1 cellular context compared by ENCODE assay signal in the genomic region with DNA sequence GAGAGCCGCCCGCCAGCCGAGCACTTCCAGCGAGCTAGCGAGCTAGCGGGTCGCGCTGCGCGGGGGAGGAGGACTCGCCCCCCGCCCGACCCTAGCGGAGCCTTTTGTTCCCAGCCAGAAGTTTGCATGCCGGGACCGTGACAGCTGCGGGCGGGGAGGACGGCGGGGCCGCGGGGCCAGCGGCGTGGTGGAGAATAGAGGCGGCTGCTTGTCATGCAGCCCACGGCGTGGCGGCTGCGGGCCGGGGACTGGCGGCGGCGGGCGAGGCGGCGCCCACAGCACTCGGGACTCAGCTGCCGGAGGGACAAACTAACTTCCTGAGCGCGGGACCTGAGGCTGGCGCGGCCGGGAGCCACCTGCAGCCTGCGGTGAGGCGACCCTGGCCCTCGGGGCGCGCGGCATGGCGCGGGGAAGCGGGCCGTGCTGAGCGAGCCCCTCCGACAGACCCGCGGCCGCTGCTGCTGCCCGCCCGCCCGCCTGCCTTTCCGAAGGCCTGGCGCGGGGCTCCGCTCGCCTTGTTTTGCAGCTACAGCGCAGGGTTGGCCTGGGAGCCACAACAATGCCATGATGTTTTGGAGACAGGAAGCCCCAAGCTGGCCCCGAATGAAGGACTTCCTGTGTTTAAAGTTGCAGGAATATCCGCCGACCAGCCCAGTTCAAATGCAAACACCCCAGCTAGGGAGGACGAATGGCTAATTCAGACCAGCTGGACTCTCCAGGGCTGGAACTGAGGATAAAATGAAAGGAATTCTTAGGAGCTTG.
A peak's percentile ranks its signal among the peaks of the same experiment; 100 is the strongest.
TF ChIP-seq lines count a peak whose summit lies in the region.

No MANE protein-coding gene starts in this region.

TF ChIP-seq in HepG2, 621 proteins besides CTCF, POLR2A, EP300 and RAD21 (continued from another document and continues in another):
- TF ChIP-seq, protein P1, sequence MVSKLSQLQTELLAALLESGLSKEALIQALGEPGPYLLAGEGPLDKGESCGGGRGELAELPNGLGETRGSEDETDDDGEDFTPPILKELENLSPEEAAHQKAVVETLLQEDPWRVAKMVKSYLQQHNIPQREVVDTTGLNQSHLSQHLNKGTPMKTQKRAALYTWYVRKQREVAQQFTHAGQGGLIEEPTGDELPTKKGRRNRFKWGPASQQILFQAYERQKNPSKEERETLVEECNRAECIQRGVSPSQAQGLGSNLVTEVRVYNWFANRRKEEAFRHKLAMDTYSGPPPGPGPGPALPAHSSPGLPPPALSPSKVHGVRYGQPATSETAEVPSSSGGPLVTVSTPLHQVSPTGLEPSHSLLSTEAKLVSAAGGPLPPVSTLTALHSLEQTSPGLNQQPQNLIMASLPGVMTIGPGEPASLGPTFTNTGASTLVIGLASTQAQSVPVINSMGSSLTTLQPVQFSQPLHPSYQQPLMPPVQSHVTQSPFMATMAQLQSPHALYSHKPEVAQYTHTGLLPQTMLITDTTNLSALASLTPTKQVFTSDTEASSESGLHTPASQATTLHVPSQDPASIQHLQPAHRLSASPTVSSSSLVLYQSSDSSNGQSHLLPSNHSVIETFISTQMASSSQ (IDR thresholded peaks at IDR 0.05; ENCODE audit: low read depth) = no peak
- TF ChIP-seq, protein P1 (CRISPR knock-in tag; IDR thresholded peaks at IDR 0.05; ENCODE audit: borderline replicate concordance) = 0 out of 2 replicates have a peak, but pooled peaks have one; percentile 24
- TF ChIP-seq KAT7 (CRISPR knock-in tag; IDR thresholded peaks at IDR 0.05; ENCODE audit: borderline replicate concordance) = 0 out of 2 replicates have a peak, but pooled peaks have one; percentile 27
- peak; percentile 56 for TF ChIP-seq ASH2L (IDR thresholded peaks at IDR 0.05; ENCODE audit: insufficient read length, low read depth, low read length)
- peak; percentile 82 for TF ChIP-seq ZNF263 (CRISPR knock-in tag; IDR thresholded peaks at IDR 0.05)
- no peak for TF ChIP-seq FOSL1 (CRISPR knock-in tag; IDR thresholded peaks at IDR 0.05; ENCODE audit: borderline replicate concordance)
- TF ChIP-seq, protein P2, sequence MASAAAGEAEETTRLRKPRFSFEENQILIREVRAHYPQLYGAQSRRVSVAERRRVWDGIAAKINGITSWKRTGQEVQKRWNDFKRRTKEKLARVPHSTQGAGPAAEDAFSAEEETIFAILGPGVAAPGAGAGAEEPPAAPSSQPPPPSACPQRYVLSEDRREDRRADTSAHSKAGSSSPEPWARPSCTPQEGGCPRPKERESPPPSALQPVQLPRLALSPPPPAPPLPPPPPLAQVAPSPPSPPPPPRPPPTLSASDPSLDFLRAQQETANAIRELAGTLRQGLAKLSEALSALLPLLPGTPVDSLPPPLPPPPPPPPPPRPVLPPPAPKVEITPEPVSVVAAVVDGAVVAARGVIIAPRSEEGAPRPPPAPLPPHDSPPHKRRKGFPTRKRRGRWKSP (CRISPR knock-in tag; IDR thresholded peaks at IDR 0.05) = peak; percentile 12; the same call in 1 of the 2 replicates
- 0 out of 2 replicates have a peak, but pooled peaks have one; percentile 59 for TF ChIP-seq MXD4 (CRISPR knock-in tag; IDR thresholded peaks at IDR 0.05)
- TF ChIP-seq SOX6 (IDR thresholded peaks at IDR 0.05) = no peak
- no peak for TF ChIP-seq SOX6 (CRISPR knock-in tag; IDR thresholded peaks at IDR 0.05)
- no peak for TF ChIP-seq ISL2 (CRISPR knock-in tag; IDR thresholded peaks at IDR 0.05)
- no peak for TF ChIP-seq SSRP1 (CRISPR knock-in tag; IDR thresholded peaks at IDR 0.05)
- TF ChIP-seq PHF5A (CRISPR knock-in tag; IDR thresholded peaks at IDR 0.05; ENCODE audit: low read depth, unreplicated experiment) = no peak
- TF ChIP-seq, protein P3, sequence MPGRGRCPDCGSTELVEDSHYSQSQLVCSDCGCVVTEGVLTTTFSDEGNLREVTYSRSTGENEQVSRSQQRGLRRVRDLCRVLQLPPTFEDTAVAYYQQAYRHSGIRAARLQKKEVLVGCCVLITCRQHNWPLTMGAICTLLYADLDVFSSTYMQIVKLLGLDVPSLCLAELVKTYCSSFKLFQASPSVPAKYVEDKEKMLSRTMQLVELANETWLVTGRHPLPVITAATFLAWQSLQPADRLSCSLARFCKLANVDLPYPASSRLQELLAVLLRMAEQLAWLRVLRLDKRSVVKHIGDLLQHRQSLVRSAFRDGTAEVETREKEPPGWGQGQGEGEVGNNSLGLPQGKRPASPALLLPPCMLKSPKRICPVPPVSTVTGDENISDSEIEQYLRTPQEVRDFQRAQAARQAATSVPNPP (CRISPR knock-in tag; IDR thresholded peaks at IDR 0.05) = 0 out of 2 replicates have a peak, but pooled peaks have one; percentile 31
- TF ChIP-seq ZNF768 (CRISPR knock-in tag; IDR thresholded peaks at IDR 0.05) = peak; percentile 25; the same call in 1 of the 2 replicates
- peak; percentile 38 for TF ChIP-seq HNRNPK (IDR thresholded peaks at IDR 0.05; ENCODE audit: low read depth, low read length, poor library complexity, severe bottlenecking)
- TF ChIP-seq ZNF431 (CRISPR knock-in tag; IDR thresholded peaks at IDR 0.05; ENCODE audit: borderline replicate concordance, low read depth) = no peak
- TF ChIP-seq TAF1 (CRISPR knock-in tag; IDR thresholded peaks at IDR 0.05) = peak; percentile 52
- TF ChIP-seq, protein P4, sequence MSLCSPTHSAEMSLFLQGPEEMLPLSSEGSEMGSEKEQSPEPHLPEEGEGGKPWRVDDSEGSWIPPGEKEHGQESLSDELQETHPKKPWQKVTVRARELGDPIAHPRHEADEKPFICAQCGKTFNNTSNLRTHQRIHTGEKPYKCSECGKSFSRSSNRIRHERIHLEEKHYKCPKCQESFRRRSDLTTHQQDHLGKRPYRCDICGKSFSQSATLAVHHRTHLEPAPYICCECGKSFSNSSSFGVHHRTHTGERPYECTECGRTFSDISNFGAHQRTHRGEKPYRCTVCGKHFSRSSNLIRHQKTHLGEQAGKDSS (CRISPR knock-in tag; IDR thresholded peaks at IDR 0.05; ENCODE audit: borderline replicate concordance, low read depth) = 0 out of 2 replicates have a peak, but pooled peaks have one; percentile 33
- TF ChIP-seq ZNF225 (CRISPR knock-in tag; IDR thresholded peaks at IDR 0.05) = 0 out of 2 replicates have a peak, but pooled peaks have one; percentile 26
- peak; percentile 29; the same call in 1 of the 2 replicates for TF ChIP-seq TOPORS (CRISPR knock-in tag; IDR thresholded peaks at IDR 0.05)
- TF ChIP-seq CBFB (CRISPR knock-in tag; IDR thresholded peaks at IDR 0.05) = peak; percentile 36; the same call in 1 of the 2 replicates
- TF ChIP-seq ARNTL (CRISPR knock-in tag; IDR thresholded peaks at IDR 0.05) = no peak
- 0 out of 2 replicates have a peak, but pooled peaks have one; percentile 61 for TF ChIP-seq ZNF430 (CRISPR knock-in tag; IDR thresholded peaks at IDR 0.05)
- TF ChIP-seq, protein P5, sequence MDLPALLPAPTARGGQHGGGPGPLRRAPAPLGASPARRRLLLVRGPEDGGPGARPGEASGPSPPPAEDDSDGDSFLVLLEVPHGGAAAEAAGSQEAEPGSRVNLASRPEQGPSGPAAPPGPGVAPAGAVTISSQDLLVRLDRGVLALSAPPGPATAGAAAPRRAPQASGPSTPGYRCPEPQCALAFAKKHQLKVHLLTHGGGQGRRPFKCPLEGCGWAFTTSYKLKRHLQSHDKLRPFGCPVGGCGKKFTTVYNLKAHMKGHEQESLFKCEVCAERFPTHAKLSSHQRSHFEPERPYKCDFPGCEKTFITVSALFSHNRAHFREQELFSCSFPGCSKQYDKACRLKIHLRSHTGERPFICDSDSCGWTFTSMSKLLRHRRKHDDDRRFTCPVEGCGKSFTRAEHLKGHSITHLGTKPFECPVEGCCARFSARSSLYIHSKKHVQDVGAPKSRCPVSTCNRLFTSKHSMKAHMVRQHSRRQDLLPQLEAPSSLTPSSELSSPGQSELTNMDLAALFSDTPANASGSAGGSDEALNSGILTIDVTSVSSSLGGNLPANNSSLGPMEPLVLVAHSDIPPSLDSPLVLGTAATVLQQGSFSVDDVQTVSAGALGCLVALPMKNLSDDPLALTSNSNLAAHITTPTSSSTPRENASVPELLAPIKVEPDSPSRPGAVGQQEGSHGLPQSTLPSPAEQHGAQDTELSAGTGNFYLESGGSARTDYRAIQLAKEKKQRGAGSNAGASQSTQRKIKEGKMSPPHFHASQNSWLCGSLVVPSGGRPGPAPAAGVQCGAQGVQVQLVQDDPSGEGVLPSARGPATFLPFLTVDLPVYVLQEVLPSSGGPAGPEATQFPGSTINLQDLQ (CRISPR knock-in tag; IDR thresholded peaks at IDR 0.05) = peak; percentile 51; the same call in 1 of the 2 replicates
- TF ChIP-seq, protein P6, sequence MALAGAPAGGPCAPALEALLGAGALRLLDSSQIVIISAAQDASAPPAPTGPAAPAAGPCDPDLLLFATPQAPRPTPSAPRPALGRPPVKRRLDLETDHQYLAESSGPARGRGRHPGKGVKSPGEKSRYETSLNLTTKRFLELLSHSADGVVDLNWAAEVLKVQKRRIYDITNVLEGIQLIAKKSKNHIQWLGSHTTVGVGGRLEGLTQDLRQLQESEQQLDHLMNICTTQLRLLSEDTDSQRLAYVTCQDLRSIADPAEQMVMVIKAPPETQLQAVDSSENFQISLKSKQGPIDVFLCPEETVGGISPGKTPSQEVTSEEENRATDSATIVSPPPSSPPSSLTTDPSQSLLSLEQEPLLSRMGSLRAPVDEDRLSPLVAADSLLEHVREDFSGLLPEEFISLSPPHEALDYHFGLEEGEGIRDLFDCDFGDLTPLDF (CRISPR knock-in tag; IDR thresholded peaks at IDR 0.05) = no peak; the same call in 1 of the 2 replicates
- TF ChIP-seq ZNF121 (CRISPR knock-in tag; IDR thresholded peaks at IDR 0.05) = 0 out of 2 replicates have a peak, but pooled peaks have one; percentile 10
- TF ChIP-seq, protein P7, sequence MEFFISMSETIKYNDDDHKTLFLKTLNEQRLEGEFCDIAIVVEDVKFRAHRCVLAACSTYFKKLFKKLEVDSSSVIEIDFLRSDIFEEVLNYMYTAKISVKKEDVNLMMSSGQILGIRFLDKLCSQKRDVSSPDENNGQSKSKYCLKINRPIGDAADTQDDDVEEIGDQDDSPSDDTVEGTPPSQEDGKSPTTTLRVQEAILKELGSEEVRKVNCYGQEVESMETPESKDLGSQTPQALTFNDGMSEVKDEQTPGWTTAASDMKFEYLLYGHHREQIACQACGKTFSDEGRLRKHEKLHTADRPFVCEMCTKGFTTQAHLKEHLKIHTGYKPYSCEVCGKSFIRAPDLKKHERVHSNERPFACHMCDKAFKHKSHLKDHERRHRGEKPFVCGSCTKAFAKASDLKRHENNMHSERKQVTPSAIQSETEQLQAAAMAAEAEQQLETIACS (CRISPR knock-in tag; IDR thresholded peaks at IDR 0.05) = 0 out of 2 replicates have a peak, but pooled peaks have one; percentile 40
- no peak for TF ChIP-seq ZNF10 (CRISPR knock-in tag; IDR thresholded peaks at IDR 0.05; ENCODE audit: borderline replicate concordance, low read depth)
- TF ChIP-seq BORCS8-MEF2B (CRISPR knock-in tag; IDR thresholded peaks at IDR 0.05) = 0 out of 2 replicates have a peak, but pooled peaks have one; percentile 29
- TF ChIP-seq PHF21A (CRISPR knock-in tag; IDR thresholded peaks at IDR 0.05) = 0 out of 2 replicates have a peak, but pooled peaks have one; percentile 27
- no peak for TF ChIP-seq NAIF1 (CRISPR knock-in tag; IDR thresholded peaks at IDR 0.05; ENCODE audit: borderline replicate concordance)
- TF ChIP-seq NFIC (IDR thresholded peaks at IDR 0.05; ENCODE audit: low read length) = no peak
- TF ChIP-seq ATF7-NPFF (CRISPR knock-in tag; IDR thresholded peaks at IDR 0.05; ENCODE audit: low read depth) = 0 out of 2 replicates have a peak, but pooled peaks have one; percentile 64
- no peak for TF ChIP-seq ZNF251 (CRISPR knock-in tag; IDR thresholded peaks at IDR 0.05)
- TF ChIP-seq NFKB2 (CRISPR knock-in tag; IDR thresholded peaks at IDR 0.05; ENCODE audit: borderline replicate concordance) = 0 out of 2 replicates have a peak, but pooled peaks have one; percentile 18
- peak; percentile 60; the same call in 1 of the 2 replicates for TF ChIP-seq ZNF468 (CRISPR knock-in tag; IDR thresholded peaks at IDR 0.05)
- no peak for TF ChIP-seq ZZZ3 (CRISPR knock-in tag; IDR thresholded peaks at IDR 0.05; ENCODE audit: borderline replicate concordance)
- TF ChIP-seq ZNF33A (CRISPR knock-in tag; IDR thresholded peaks at IDR 0.05; ENCODE audit: borderline replicate concordance) = no peak
- TF ChIP-seq RBFOX2 (IDR thresholded peaks at IDR 0.05; ENCODE audit: low read depth, low read length) = peak; percentile 74
- TF ChIP-seq ZMYM4 (CRISPR knock-in tag; IDR thresholded peaks at IDR 0.05) = peak; percentile 15; the same call in 1 of the 2 replicates
- TF ChIP-seq, protein P8, sequence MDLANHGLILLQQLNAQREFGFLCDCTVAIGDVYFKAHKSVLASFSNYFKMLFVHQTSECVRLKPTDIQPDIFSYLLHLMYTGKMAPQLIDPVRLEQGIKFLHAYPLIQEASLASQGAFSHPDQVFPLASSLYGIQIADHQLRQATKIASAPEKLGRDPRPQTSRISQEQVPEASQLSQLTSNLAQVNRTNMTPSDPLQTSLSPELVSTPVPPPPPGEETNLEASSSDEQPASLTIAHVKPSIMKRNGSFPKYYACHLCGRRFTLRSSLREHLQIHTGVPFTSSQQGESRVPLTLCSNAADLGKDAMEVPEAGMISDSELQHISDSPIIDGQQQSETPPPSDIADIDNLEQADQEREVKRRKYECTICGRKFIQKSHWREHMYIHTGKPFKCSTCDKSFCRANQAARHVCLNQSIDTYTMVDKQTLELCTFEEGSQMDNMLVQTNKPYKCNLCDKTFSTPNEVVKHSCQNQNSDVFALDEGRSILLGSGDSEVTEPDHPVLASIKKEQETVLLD (CRISPR knock-in tag; IDR thresholded peaks at IDR 0.05; ENCODE audit: low read depth) = peak; percentile 53
- TF ChIP-seq ZNF747 (CRISPR knock-in tag; IDR thresholded peaks at IDR 0.05; ENCODE audit: borderline replicate concordance) = no peak
- no peak for TF ChIP-seq ZNF143 (CRISPR knock-in tag; IDR thresholded peaks at IDR 0.05)
- TF ChIP-seq ZNF703 (CRISPR knock-in tag; IDR thresholded peaks at IDR 0.05; ENCODE audit: borderline replicate concordance) = no peak
